In genomic region chr12:112418596-112419268, GRCh38 we compare ENCODE assay signal across 8 cellular contexts. TPM values are rescaled to one million over a fixed set of nuclear protein-coding genes. Genes with fewer than 3 reads are reported as not detected.
DNase-seq lines count a peak whose midpoint lies in the region; ATAC-seq, FAIRE-seq and TF ChIP-seq lines count a peak whose summit lies in the region.

TSS of gene PTPN11 (plus strand) at chr12:112418947. CDS start at chr12:112419112, 165 bp downstream.

- 2% methylated on average over 46 of the region's 86 CpGs for WGBS in smooth muscle cell (ENCODE audit: low lambda C conversion rate)

- TF ChIP-seq CTCF in WERI-Rb-1 (IDR thresholded peaks at IDR 0.05; ENCODE audit: low read depth, low read length), result peak; percentile 63
- TF ChIP-seq CTCF in breast epithelium (IDR thresholded peaks at IDR 0.05), result peak in 1 of 3 donors; percentile 10
- peak; percentile 59 for TF ChIP-seq CTCF in smooth muscle cell (IDR thresholded peaks at IDR 0.05; ENCODE audit: borderline replicate concordance, insufficient read depth, poor library complexity, severe bottlenecking)

- H3F3A ChIP-seq in smooth muscle cell (ENCODE audit: low read depth), result no peaks in the 10 kb centered on the region

- H3K36me3 ChIP-seq in WERI-Rb-1 (no peaks in the 10 kb centered on the region), breast epithelium (no peaks in the 10 kb centered on the region), smooth muscle cell (ENCODE audit: low read depth) (no peaks in the 10 kb centered on the region)

- H3K27ac ChIP-seq in WERI-Rb-1, result peak within 1 kb of the TSS; percentile 86
- peak within 1 kb of the TSS; percentile 96 to 100 for H3K27ac ChIP-seq in breast epithelium
- H3K27ac ChIP-seq in smooth muscle cell (ENCODE audit: low read depth), result peak within 1 kb of the TSS; percentile 97

- peak within 1 kb of the TSS; percentile 94 for H3K4me2 ChIP-seq in smooth muscle cell

- intact Hi-C loops in breast epithelium (cut with DNase I; ENCODE audit: low total_unique reads), result no loop called here

- H3K9me3 ChIP-seq in WERI-Rb-1 (ENCODE audit: severe bottlenecking), result no peaks in the 10 kb centered on the region
- no peaks in the 10 kb centered on the region for H3K9me3 ChIP-seq in breast epithelium
- H3K9me3 ChIP-seq in smooth muscle cell (replicated peaks; ENCODE audit: low read depth), result no peaks in the 10 kb centered on the region

- peak; percentile 82 for TF ChIP-seq POLR2A in breast epithelium (IDR thresholded peaks at IDR 0.05)

- peak; percentile 73 for ATAC-seq in HG02981 (IDR thresholded peaks at IDR 0.05; ENCODE audit: unreplicated experiment)

- H3K79me2 ChIP-seq in smooth muscle cell (ENCODE audit: low read depth), result peaks cover 56% of the 10 kb centered on the region

- FAIRE-seq in GM18507 (lab: Jason Lieb, UNC), result peak; percentile 71

- DNase-seq in 8988T, result peak; percentile 54
- peak; percentile 74 for DNase-seq in GM18507 (ENCODE audit: extremely low spot score, insufficient read length, low read depth)
- peak; percentile 83 for DNase-seq in NCI-H2171 (lab: John Stamatoyannopoulos, UW)
- DNase-seq in WERI-Rb-1, result peak; percentile 89
- DNase-seq in breast epithelium (ENCODE audit: low spot score in 2 of 2), result peak; percentile 85 to 88
- peak; percentile 89 for DNase-seq in iPS-NIHi7 (ENCODE audit: extremely low spot score)
- DNase-seq in smooth muscle cell (lab: John Stamatoyannopoulos, UW; ENCODE audit: unreplicated experiment), result peak; percentile 81

- H3K4me1 ChIP-seq in breast epithelium, result no peaks in the 10 kb centered on the region
- peaks cover 15% of the 10 kb centered on the region for H3K4me1 ChIP-seq in smooth muscle cell (ENCODE audit: low read depth)

- H3K4me3 ChIP-seq in WERI-Rb-1 (ENCODE audit: low read depth, low read length) (peak within 1 kb of the TSS; percentile 97), breast epithelium (peak within 1 kb of the TSS; percentile 90 to 100 (median 93)), smooth muscle cell (peak within 1 kb of the TSS; percentile 79)

- H2AFZ ChIP-seq in smooth muscle cell (ENCODE audit: low read depth), result peak within 1 kb of the TSS; percentile 64

- H3K27me3 ChIP-seq in WERI-Rb-1 (ENCODE audit: insufficient read depth, low read depth, severe bottlenecking), result no peaks in the 10 kb centered on the region
- no peaks in the 10 kb centered on the region for H3K27me3 ChIP-seq in breast epithelium
- no peaks in the 10 kb centered on the region for H3K27me3 ChIP-seq in smooth muscle cell (ENCODE audit: low read depth)

- peaks cover 42% of the 10 kb centered on the region for H4K20me1 ChIP-seq in smooth muscle cell (ENCODE audit: low read depth)

- H3K9ac ChIP-seq in smooth muscle cell (ENCODE audit: low read depth), result peak within 1 kb of the TSS; percentile 100

RNA-seq across cellular contexts. Expression of gene PTPN11, which starts in this region (rescaled TPM):
- 100 to 1,000 TPM in 1 of 3 donors, 10 to 100 TPM in 2; 73.8 to 288 (median 91.4) TPM for total RNA-seq in breast epithelium
- 73.7 and 77.2 TPM in 2 replicates for total RNA-seq in smooth muscle cell
- polyA plus RNA-seq in smooth muscle cell, result 44.6 and 60.7 TPM in 2 replicates

Comparison
In these comparisons a context has a peak if more than half of its experiments do, and no peak if none do; other contexts are left out.
1. Peak in every context shown above with its lines: DNase-seq, ATAC-seq, H3K4me3 ChIP-seq and H3K27ac ChIP-seq.